ENCODE assay signal across 8 cellular contexts in the genomic region with DNA sequence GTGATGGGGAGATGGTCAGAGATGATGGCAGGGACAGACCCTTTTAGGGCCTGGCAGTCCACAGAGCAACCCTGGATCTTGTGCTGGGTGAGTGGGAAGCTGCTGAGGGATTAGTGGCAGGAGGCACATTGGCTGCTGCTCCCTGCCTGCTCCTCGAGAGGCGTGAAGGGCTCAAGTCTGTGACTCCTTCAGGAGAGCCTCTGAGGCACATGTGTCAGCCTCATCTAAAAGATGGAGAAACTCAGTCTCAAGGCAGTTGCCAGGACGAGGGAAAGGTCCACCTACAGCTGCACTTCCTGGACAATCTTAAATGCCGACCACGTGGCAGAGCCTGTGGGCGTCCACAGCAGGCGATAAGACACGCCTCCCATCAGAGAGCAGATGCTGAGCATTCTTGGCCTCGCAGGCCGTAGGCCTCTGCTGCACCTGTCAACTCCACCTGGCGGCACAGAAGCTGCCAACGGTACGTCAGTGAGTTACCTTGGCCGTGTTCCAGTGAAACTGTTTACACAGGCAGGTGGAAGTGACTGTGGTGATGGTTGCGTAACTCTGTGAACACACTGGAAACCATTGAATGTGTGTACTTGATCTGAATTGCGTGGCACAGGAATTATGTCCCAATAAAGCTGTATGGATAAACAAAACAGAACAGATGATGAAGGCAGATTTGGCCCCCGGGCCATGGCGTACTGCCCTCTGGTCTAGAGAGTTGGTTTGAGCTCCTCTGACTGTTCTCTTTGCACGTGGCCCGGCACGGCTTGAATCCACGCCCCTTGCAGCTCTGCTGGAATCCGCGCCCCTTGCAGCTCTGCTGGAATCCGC.
A peak's percentile ranks its signal among the peaks of the same experiment; 100 is the strongest.
DNase-seq lines count a peak whose midpoint lies in the region; ATAC-seq lines count a peak whose summit lies in the region.
"Had no signal": no experiment of that assay in that cellular context is flagged by ENCODE, and none has a peak within 500 bp of the region (broad histone marks: within the 10 kb centered on the region; RNA-seq: fewer than 3 reads in every experiment).

No MANE protein-coding gene starts in this region.

- no peaks in the 10 kb centered on the region for H3K9me3 Mint-ChIP-seq in naive thymus-derived CD8-positive, alpha-beta T cell
- H3K9me3 Mint-ChIP-seq: IgD-negative memory B cell had no signal

- peak overlapping the region in 1 of 10 donors; percentile 18 for H3K4me3 Mint-ChIP-seq in naive thymus-derived CD8-positive, alpha-beta T cell
- H3K4me3 Mint-ChIP-seq: IgD-negative memory B cell had no signal

- peak overlapping the region; percentile 24 to 92 (median 86) for H3K27ac Mint-ChIP-seq in naive thymus-derived CD8-positive, alpha-beta T cell
- H3K27ac Mint-ChIP-seq: IgD-negative memory B cell had no signal

- H3K36me3 Mint-ChIP-seq in naive thymus-derived CD8-positive, alpha-beta T cell, result peaks cover 0 to 92% (median 19%) of the 10 kb centered on the region in 3 donors
- H3K36me3 Mint-ChIP-seq: IgD-negative memory B cell had no signal

- peak; percentile 97 to 98 for ATAC-seq in naive thymus-derived CD8-positive, alpha-beta T cell
- ATAC-seq in HG02623 (IDR thresholded peaks at IDR 0.05; ENCODE audit: unreplicated experiment), result no peak

- POLR2A ChIA-PET in naive thymus-derived CD8-positive, alpha-beta T cell (lab: Charles Lee), result interaction anchor here (1.0 to 1.5 kb wide), 6 partner anchors 12 to 165 kb away, joined by 3 to 5 read pairs (median 3); no protein-coding TSS in a partner anchor

- peaks cover 8 to 14% (median 8%) of the 10 kb centered on the region in 4 donors for H3K4me1 Mint-ChIP-seq in naive thymus-derived CD8-positive, alpha-beta T cell

- no peaks in the 10 kb centered on the region for H3K27me3 Mint-ChIP-seq in naive thymus-derived CD8-positive, alpha-beta T cell
- H3K27me3 Mint-ChIP-seq: IgD-negative memory B cell had no signal

- DNase-seq in LHCN-M2 (ENCODE audit: low read depth) (peak; percentile 2), NCI-H69 (lab: John Stamatoyannopoulos, UW) (peak; percentile 98), amniotic epithelial cell (ENCODE audit: low read depth) (peak; percentile 76), germinal center (ENCODE audit: low spot score) (no peak), AG20443 (ENCODE audit: low spot score) (no peak)
- DNase-seq in naive thymus-derived CD8-positive, alpha-beta T cell, result peak; percentile 20 to 87 (median 58)

Comparison
In these comparisons a context has a peak if more than half of its experiments do, and no peak if none do; other contexts are left out.
1. DNase-seq: peak in LHCN-M2 (single experiment), NCI-H69 (single experiment), amniotic epithelial cell (single experiment) and naive thymus-derived CD8-positive, alpha-beta T cell (10 of 10); none in germinal center (single experiment) and AG20443 (single experiment).